8 cellular contexts compared by ENCODE assay signal in genomic region chr1:67213164-67213563, GRCh38. TPM values are rescaled to one million over a fixed set of nuclear protein-coding genes. Genes with fewer than 3 reads are reported as not detected.
DNase-seq lines count a peak whose midpoint lies in the region; ATAC-seq and TF ChIP-seq lines count a peak whose summit lies in the region.

No MANE protein-coding gene starts in this region.

- H3K9ac ChIP-seq in NT2/D1 (ENCODE audit: insufficient read length, low read depth) = no peak overlapping the region

- H3K4me1 ChIP-seq in cardiac muscle cell (ENCODE audit: low read depth) (peaks cover 13% of the 10 kb centered on the region), NT2/D1 (ENCODE audit: insufficient read depth, insufficient read length) (peaks cover 2% of the 10 kb centered on the region), upper lobe of right lung (no peaks in the 10 kb centered on the region)

- intact Hi-C loops in Right ventricle myocardium superior (cut with DNase I) = loop anchor here (5.0 kb wide), 1 partner anchor 446 kb away; no protein-coding TSS in a partner anchor
- intact Hi-C loops in upper lobe of right lung (cut with DNase I) = no loop called here
- intact Hi-C loops in sciatic nerve (cut with DNase I) = no loop called here

- no peak overlapping the region for H3K27ac ChIP-seq in cardiac muscle cell
- no peak overlapping the region for H3K27ac ChIP-seq in upper lobe of right lung

- H3K36me3 ChIP-seq in cardiac muscle cell (no peaks in the 10 kb centered on the region), NT2/D1 (ENCODE audit: insufficient read depth, insufficient read length, low read length) (no peaks in the 10 kb centered on the region), upper lobe of right lung (no peaks in the 10 kb centered on the region), MG63 (no peaks in the 10 kb centered on the region)

- H3K9me3 ChIP-seq in cardiac muscle cell (ENCODE audit: low read depth) = no peaks in the 10 kb centered on the region
- H3K9me3 ChIP-seq in NT2/D1 (ENCODE audit: insufficient read depth, low read length) = no peaks in the 10 kb centered on the region
- H3K9me3 ChIP-seq in upper lobe of right lung = no peaks in the 10 kb centered on the region
- no peaks in the 10 kb centered on the region for H3K9me3 ChIP-seq in MG63

- ATAC-seq in Right ventricle myocardium superior (ENCODE audit: poor library complexity) (no peak), esophagus mucosa (peak; percentile 49), upper lobe of right lung (peak; percentile 33), sciatic nerve (no peak)

- TF ChIP-seq CTCF in cardiac muscle cell (IDR thresholded peaks at IDR 0.05; ENCODE audit: low read depth, low read length) = peak; percentile 70
- TF ChIP-seq CTCF in upper lobe of right lung (IDR thresholded peaks at IDR 0.05) = peak; percentile 40

- no peaks in the 10 kb centered on the region for H3K27me3 ChIP-seq in cardiac muscle cell
- H3K27me3 ChIP-seq in NT2/D1 (ENCODE audit: insufficient read depth, insufficient read length) = no peaks in the 10 kb centered on the region
- H3K27me3 ChIP-seq in upper lobe of right lung = no peaks in the 10 kb centered on the region
- H3K27me3 ChIP-seq in MG63 = no peaks in the 10 kb centered on the region

- DNase-seq in cardiac muscle cell (ENCODE audit: low read depth in 1 of 2, low spot score in 1 of 2) (peak; percentile 30 to 49), Right ventricle myocardium superior (no peak), NT2/D1 (ENCODE audit: low read depth, low spot score) (peak; percentile 32), upper lobe of right lung (no peak), MG63 (no peak), islet precursor cell (no peak), sciatic nerve (ENCODE audit: low spot score) (no peak)

- no peak overlapping the region for H3K4me3 ChIP-seq in cardiac muscle cell
- H3K4me3 ChIP-seq in NT2/D1 (ENCODE audit: insufficient read length, low read depth) = no peak overlapping the region
- H3K4me3 ChIP-seq in upper lobe of right lung = no peak overlapping the region
- no peak overlapping the region for H3K4me3 ChIP-seq in MG63

RNA-seq across cellular contexts. Expression of gene IL23R, which starts 46.9 kb away (rescaled TPM):
- total RNA-seq in cardiac muscle cell (not detected in 2 replicates), Right ventricle myocardium superior (not detected), esophagus mucosa (0.12 TPM), upper lobe of right lung (0.20 TPM), sciatic nerve (not detected)
- polyA plus RNA-seq in cardiac muscle cell = not detected in 2 replicates
- total RNA-seq in MG63 (2014; rRNA removed; shearing (Covaris generic); ENCODE audit: low replicate concordance) = not detected in 2 replicates

Comparison
In these comparisons a context has a peak if more than half of its experiments do, and no peak if none do; other contexts are left out.
1. DNase-seq: peak in cardiac muscle cell (2 of 2) and NT2/D1 (single experiment); none in Right ventricle myocardium superior (single experiment), upper lobe of right lung (single experiment), MG63 (single experiment), islet precursor cell (single experiment) and sciatic nerve (single experiment).
2. ATAC-seq: peak in esophagus mucosa (single experiment) and upper lobe of right lung (single experiment); none in Right ventricle myocardium superior (single experiment) and sciatic nerve (single experiment).